ENCODE assay signal across 1 cellular context in the genomic region with DNA sequence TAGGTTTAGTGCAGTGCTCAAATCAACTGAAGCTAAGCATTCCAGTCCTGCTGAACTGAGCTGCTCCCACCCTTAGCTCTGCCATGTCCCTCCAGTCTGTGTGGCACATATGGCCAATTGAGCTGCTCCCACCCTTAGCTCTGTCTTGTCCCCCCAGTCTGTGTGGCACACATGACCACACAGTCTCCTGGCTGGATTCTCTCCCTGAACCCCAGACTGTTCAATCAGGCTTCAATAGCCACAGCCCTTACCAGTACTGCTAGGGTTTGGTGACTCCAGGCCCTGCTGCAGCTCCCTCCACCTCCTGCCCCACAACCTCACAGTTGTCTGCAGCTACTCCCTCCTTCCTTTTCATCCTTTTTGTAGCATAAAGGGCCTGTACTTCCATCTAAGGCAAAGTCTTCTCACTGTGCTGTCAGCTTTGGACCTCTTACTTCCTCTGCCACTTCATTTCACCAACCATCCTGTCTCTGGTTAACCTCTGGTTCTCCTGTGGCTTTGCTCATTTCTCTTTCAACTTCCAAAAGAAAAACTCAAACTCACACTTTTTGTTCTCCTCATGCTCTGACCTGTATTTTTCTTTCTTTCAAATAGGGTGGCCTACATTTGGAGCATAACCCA.
TF ChIP-seq lines count a peak whose summit lies in the region.

No MANE protein-coding gene starts in this region.

TF ChIP-seq in GM12878, 131 proteins besides CTCF, POLR2A, EP300 and RAD21 (continued from another document):
- TF ChIP-seq, protein P1, sequence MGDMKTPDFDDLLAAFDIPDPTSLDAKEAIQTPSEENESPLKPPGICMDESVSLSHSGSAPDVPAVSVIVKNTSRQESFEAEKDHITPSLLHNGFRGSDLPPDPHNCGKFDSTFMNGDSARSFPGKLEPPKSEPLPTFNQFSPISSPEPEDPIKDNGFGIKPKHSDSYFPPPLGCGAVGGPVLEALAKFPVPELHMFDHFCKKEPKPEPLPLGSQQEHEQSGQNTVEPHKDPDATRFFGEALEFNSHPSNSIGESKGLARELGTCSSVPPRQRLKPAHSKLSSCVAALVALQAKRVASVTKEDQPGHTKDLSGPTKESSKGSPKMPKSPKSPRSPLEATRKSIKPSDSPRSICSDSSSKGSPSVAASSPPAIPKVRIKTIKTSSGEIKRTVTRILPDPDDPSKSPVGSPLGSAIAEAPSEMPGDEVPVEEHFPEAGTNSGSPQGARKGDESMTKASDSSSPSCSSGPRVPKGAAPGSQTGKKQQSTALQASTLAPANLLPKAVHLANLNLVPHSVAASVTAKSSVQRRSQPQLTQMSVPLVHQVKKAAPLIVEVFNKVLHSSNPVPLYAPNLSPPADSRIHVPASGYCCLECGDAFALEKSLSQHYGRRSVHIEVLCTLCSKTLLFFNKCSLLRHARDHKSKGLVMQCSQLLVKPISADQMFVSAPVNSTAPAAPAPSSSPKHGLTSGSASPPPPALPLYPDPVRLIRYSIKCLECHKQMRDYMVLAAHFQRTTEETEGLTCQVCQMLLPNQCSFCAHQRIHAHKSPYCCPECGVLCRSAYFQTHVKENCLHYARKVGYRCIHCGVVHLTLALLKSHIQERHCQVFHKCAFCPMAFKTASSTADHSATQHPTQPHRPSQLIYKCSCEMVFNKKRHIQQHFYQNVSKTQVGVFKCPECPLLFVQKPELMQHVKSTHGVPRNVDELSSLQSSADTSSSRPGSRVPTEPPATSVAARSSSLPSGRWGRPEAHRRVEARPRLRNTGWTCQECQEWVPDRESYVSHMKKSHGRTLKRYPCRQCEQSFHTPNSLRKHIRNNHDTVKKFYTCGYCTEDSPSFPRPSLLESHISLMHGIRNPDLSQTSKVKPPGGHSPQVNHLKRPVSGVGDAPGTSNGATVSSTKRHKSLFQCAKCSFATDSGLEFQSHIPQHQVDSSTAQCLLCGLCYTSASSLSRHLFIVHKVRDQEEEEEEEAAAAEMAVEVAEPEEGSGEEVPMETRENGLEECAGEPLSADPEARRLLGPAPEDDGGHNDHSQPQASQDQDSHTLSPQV (IDR thresholded peaks at IDR 0.05) = no peak
- TF ChIP-seq ZNF207 (IDR thresholded peaks at IDR 0.05; ENCODE audit: borderline replicate concordance) = no peak
- no peak for TF ChIP-seq MYC (IDR thresholded peaks at IDR 0.05; ENCODE audit: insufficient read depth, insufficient read length, insufficient replicate concordance, low read length, severe bottlenecking)
- no peak for TF ChIP-seq KDM1A (IDR thresholded peaks at IDR 0.05; ENCODE audit: borderline replicate concordance)
- no peak for TF ChIP-seq TCF12 (IDR thresholded peaks at IDR 0.05; ENCODE audit: low read depth, low read length)
- no peak for TF ChIP-seq ATF7 (IDR thresholded peaks at IDR 0.05; ENCODE audit: low read depth)
- no peak for TF ChIP-seq SIN3A (IDR thresholded peaks at IDR 0.05; ENCODE audit: low read depth, low read length)
- TF ChIP-seq HDAC6 (IDR thresholded peaks at IDR 0.05; ENCODE audit: unreplicated experiment) = no peak
- no peak for TF ChIP-seq NR2F1 (conservative IDR thresholded peaks at IDR 0.05)
- no peak for TF ChIP-seq SUZ12 (IDR thresholded peaks at IDR 0.05; ENCODE audit: unreplicated experiment)
- no peak for TF ChIP-seq RELB (IDR thresholded peaks at IDR 0.05; ENCODE audit: low read depth)
- TF ChIP-seq EGR1 (IDR thresholded peaks at IDR 0.05; ENCODE audit: borderline replicate concordance in 1 of 2, low read depth in 2 of 2, low read length in 2 of 2) = no peak; a peak in 1 of 3 replicates
- no peak for TF ChIP-seq SREBF1 (IDR thresholded peaks at IDR 0.05; ENCODE audit: low read length)
- TF ChIP-seq, protein P2, sequence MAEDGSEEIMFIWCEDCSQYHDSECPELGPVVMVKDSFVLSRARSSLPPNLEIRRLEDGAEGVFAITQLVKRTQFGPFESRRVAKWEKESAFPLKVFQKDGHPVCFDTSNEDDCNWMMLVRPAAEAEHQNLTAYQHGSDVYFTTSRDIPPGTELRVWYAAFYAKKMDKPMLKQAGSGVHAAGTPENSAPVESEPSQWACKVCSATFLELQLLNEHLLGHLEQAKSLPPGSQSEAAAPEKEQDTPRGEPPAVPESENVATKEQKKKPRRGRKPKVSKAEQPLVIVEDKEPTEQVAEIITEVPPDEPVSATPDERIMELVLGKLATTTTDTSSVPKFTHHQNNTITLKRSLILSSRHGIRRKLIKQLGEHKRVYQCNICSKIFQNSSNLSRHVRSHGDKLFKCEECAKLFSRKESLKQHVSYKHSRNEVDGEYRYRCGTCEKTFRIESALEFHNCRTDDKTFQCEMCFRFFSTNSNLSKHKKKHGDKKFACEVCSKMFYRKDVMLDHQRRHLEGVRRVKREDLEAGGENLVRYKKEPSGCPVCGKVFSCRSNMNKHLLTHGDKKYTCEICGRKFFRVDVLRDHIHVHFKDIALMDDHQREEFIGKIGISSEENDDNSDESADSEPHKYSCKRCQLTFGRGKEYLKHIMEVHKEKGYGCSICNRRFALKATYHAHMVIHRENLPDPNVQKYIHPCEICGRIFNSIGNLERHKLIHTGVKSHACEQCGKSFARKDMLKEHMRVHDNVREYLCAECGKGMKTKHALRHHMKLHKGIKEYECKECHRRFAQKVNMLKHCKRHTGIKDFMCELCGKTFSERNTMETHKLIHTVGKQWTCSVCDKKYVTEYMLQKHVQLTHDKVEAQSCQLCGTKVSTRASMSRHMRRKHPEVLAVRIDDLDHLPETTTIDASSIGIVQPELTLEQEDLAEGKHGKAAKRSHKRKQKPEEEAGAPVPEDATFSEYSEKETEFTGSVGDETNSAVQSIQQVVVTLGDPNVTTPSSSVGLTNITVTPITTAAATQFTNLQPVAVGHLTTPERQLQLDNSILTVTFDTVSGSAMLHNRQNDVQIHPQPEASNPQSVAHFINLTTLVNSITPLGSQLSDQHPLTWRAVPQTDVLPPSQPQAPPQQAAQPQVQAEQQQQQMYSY (CRISPR knock-in tag; IDR thresholded peaks at IDR 0.05) = no peak
- TF ChIP-seq MTA3 (IDR thresholded peaks at IDR 0.05; ENCODE audit: borderline replicate concordance, low read length) = no peak
